In the genomic region with DNA sequence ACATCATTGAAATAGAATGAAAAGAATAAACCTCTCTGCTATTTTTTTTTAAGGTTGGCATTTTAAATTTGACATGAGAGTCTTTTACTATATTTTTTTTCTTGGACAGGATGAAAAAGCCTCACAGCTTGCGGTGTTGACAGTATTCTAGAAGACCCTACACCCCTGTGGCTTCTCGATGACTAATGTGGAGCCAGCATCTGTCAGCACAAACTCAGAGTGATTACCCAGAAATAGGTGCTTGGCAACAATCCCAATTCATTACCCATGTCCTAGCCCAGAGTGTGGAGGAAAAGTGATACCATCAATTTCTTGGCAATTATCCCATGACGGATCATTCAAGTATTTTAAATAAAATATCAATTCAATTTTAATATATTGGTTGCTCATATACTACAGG, we compare ENCODE assay signal across 17 cellular contexts.
DNase-seq lines count a peak whose midpoint lies in the region; ATAC-seq and TF ChIP-seq lines count a peak whose summit lies in the region.
"Had no signal": no experiment of that assay in that cellular context is flagged by ENCODE, and none has a peak within 500 bp of the region (broad histone marks: within the 10 kb centered on the region; RNA-seq: fewer than 3 reads in every experiment).

No MANE protein-coding gene starts in this region.

- ATAC-seq in HG02884 (IDR thresholded peaks at IDR 0.05; ENCODE audit: unreplicated experiment): peak; percentile 43
- ATAC-seq: HepG2, left lobe of liver, Panc1, T-cell had no signal

- DNase-seq in COR-L47 (lab: John Stamatoyannopoulos, UW): peak; percentile 93
- peak; percentile 97 for DNase-seq in NCI-H1694 treated with DMSO at 0.1 percent for 48 hours (lab: John Stamatoyannopoulos, UW)
- DNase-seq in astrocyte of the hippocampus (ENCODE audit: low read depth, low spot score): peak; percentile 5
- no peak for DNase-seq in COLO829 (ENCODE audit: low spot score)
- DNase-seq in activated T-cell treated with anti-CD3 and anti-CD28 coated beads, Interleukin-2, amount 50 U/mL, for 1 hour: no peak
- DNase-seq in cortex of kidney (lab: John Stamatoyannopoulos, UW): no peak
- DNase-seq in GM13976 (ENCODE audit: low spot score): no peak
- DNase-seq: activated CD4-positive, alpha-beta T cell treated with anti-CD3 and anti-CD28 coated beads for 1 hour; dermis blood vessel endothelial cell; esophagus squamous epithelium; NCI-H187 treated with DMSO at 0.1 percent for 48 hours; T-cell; tibial artery had no signal

- no peak for TF ChIP-seq CTCF in GM13976 (IDR thresholded peaks at IDR 0.05; ENCODE audit: borderline replicate concordance, control extremely low read depth, extremely low read depth, insufficient read depth, missing control alignments)

- in situ Hi-C loops in GM13976 (cut with MboI; ENCODE audit: low sequenced_read_pairs, unreplicated experiment): no loop called here

Comparison
In these comparisons a context has a peak if more than half of its experiments do, and no peak if none do; other contexts are left out.
1. DNase-seq: peak in COR-L47 (single experiment), NCI-H1694 treated with DMSO at 0.1 percent for 48 hours (single experiment) and astrocyte of the hippocampus (single experiment); none in COLO829 (single experiment), activated T-cell treated with anti-CD3 and anti-CD28 coated beads, Interleukin-2, amount 50 U/mL, for 1 hour (single experiment), cortex of kidney (single experiment) and GM13976 (single experiment).